1 cellular context compared by ENCODE assay signal in the genomic region with DNA sequence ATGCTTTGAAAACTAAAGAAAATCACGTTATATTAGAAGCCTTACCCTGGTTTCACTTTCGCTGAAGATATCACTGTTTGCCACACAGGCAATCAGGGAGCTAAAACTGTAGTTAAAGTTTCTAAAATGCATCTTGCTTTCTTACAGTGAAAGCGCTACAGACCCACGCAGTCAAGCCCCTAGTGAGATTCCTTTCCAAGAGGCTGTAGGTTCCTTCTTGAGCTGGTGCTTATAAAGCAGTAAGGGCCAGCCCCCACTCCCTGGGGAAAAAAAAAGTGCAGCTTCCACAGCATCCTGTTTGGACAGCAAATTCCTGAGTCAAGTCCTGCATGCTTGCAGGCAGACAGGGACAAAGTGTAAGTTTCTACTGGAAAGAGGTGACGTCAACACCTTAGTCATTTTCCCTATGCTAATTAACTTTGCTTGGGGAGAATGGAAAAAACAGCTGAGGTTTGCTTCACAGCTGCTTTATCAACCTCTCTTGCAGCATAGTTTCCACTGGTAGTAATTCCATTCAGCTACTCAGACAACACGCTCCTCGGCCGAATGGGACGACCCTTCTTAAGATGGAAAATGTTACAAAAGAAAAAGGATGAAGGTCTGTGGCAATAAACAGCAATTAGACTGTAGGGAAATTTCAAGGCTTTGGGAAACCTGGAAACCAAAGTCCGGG.
A peak's percentile ranks its signal among the peaks of the same experiment; 100 is the strongest.
TF ChIP-seq lines count a peak whose summit lies in the region.

No MANE protein-coding gene starts in this region.

TF ChIP-seq in IMR-90, 13 proteins besides CTCF, POLR2A, EP300 and RAD21:
- TF ChIP-seq, protein P1, sequence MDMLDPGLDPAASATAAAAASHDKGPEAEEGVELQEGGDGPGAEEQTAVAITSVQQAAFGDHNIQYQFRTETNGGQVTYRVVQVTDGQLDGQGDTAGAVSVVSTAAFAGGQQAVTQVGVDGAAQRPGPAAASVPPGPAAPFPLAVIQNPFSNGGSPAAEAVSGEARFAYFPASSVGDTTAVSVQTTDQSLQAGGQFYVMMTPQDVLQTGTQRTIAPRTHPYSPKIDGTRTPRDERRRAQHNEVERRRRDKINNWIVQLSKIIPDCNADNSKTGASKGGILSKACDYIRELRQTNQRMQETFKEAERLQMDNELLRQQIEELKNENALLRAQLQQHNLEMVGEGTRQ (IDR thresholded peaks at IDR 0.05; ENCODE audit: low read depth, low read length), result no peak
- TF ChIP-seq FOS (IDR thresholded peaks at IDR 0.05; ENCODE audit: low read depth, low read length) (peak; percentile 79), CHD1 (IDR thresholded peaks at IDR 0.05; ENCODE audit: low read depth, low read length) (no peak; the same call in 1 of the 2 replicates), CEBPB (IDR thresholded peaks at IDR 0.05; ENCODE audit: low read depth, low read length) (peak; percentile 93), SMC3 (IDR thresholded peaks at IDR 0.05; ENCODE audit: low read depth, low read length) (no peak), NFE2L2 (IDR thresholded peaks at IDR 0.05; ENCODE audit: low read depth, low read length) (peak; percentile 32), MAZ (IDR thresholded peaks at IDR 0.05; ENCODE audit: borderline replicate concordance, low read depth, low read length) (peak; percentile 97), MXI1 (IDR thresholded peaks at IDR 0.05; ENCODE audit: borderline replicate concordance, low read depth, low read length) (peak; percentile 36; the same call in 1 of the 2 replicates), BHLHE40 (IDR thresholded peaks at IDR 0.05; ENCODE audit: low read depth, low read length) (peak; percentile 68), RCOR1 (IDR thresholded peaks at IDR 0.05; ENCODE audit: insufficient replicate concordance, low read length) (no peak), RFX5 (IDR thresholded peaks at IDR 0.05; ENCODE audit: low read depth, low read length) (no peak), MAFK (IDR thresholded peaks at IDR 0.05; ENCODE audit: low read depth, low read length) (peak; percentile 84)
- TF ChIP-seq, protein P2, sequence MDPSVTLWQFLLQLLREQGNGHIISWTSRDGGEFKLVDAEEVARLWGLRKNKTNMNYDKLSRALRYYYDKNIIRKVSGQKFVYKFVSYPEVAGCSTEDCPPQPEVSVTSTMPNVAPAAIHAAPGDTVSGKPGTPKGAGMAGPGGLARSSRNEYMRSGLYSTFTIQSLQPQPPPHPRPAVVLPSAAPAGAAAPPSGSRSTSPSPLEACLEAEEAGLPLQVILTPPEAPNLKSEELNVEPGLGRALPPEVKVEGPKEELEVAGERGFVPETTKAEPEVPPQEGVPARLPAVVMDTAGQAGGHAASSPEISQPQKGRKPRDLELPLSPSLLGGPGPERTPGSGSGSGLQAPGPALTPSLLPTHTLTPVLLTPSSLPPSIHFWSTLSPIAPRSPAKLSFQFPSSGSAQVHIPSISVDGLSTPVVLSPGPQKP (IDR thresholded peaks at IDR 0.05; ENCODE audit: borderline replicate concordance, low read depth, low read length), result no peak
